ENCODE assay signal across 8 cellular contexts in genomic region chr16:3919413-3919812, GRCh38.
"Had no signal": no experiment of that assay in that cellular context is flagged by ENCODE, and none has a peak within 500 bp of the region (broad histone marks: within the 10 kb centered on the region; RNA-seq: fewer than 3 reads in every experiment).

No MANE protein-coding gene starts in this region.

- FAIRE-seq: H1, H54 had no signal

- ATAC-seq: GM23338 had no signal

- H3K27ac ChIP-seq: HL-60 had no signal

- H3K4me3 Mint-ChIP-seq: GM23338, H9 had no signal

- H3K27ac Mint-ChIP-seq: GM23338, H9 had no signal

- DNase-seq: H9, HCEC 1CT, IMR-90, KBM-7 had no signal

- H3K4me2 ChIP-seq: GM23338 had no signal

- H3K4me3 ChIP-seq: GM23338 had no signal

- H2AFZ ChIP-seq: GM23338 had no signal
